16 cellular contexts compared by ENCODE assay signal in genomic region chr9:128820665-128821583, GRCh38. TPM values are rescaled to one million over a fixed set of nuclear protein-coding genes. Genes with fewer than 3 reads are reported as not detected.
DNase-seq lines count a peak whose midpoint lies in the region; ATAC-seq, FAIRE-seq and TF ChIP-seq lines count a peak whose summit lies in the region.
"Had no signal": no experiment of that assay in that cellular context is flagged by ENCODE, and none has a peak within 500 bp of the region (broad histone marks: within the 10 kb centered on the region; RNA-seq: fewer than 3 reads in every experiment).

No MANE protein-coding gene starts in this region.

- CTCF ChIA-PET in A673 (lab: Charles Lee) = interaction anchor here (0.6 kb wide), 1 partner anchor 845 kb away, joined by 3 read pairs; the partner anchor contains the start of gene PRRX2

- H3K9me3 ChIP-seq in A673 (ENCODE audit: low read depth, low read length, poor library complexity, severe bottlenecking) = no peaks in the 10 kb centered on the region
- no peaks in the 10 kb centered on the region for H3K9me3 ChIP-seq in T-helper 17 cell (ENCODE audit: control insufficient read depth, low read length, poor library complexity, severe bottlenecking)
- H3K9me3 ChIP-seq: heart right ventricle, thyroid gland had no signal

- H3K27me3 Mint-ChIP-seq in T-helper 17 cell (no peaks in the 10 kb centered on the region), naive B cell (no peaks in the 10 kb centered on the region)

- no peak for TF ChIP-seq CTCF in 22Rv1 (IDR thresholded peaks at IDR 0.05)
- no peak for TF ChIP-seq CTCF in A673 (conservative IDR thresholded peaks at IDR 0.05; ENCODE audit: low read depth, low read length)
- TF ChIP-seq CTCF in D721Med (IDR thresholded peaks at IDR 0.05; ENCODE audit: insufficient read depth, missing control alignments) = no peak

- peak overlapping the region; percentile 54 for H3K27ac Mint-ChIP-seq in T-helper 17 cell
- H3K27ac Mint-ChIP-seq in naive B cell = peak overlapping the region in 2 of 6 donors; percentile 47 to 54

- H3K36me3 ChIP-seq in A673 (ENCODE audit: insufficient read depth, low read length, poor library complexity, severe bottlenecking) = peaks cover 44% of the 10 kb centered on the region

- intact Hi-C loops in A673 (cut with micrococcal nuclease; ENCODE audit: unreplicated experiment) = no loop called here

- H3K4me1 ChIP-seq in A673 (ENCODE audit: insufficient read depth, low read length, poor library complexity, severe bottlenecking) = peaks cover 7% of the 10 kb centered on the region

- no peak overlapping the region for H3K4me3 ChIP-seq in A673 (ENCODE audit: low read depth, low read length, poor library complexity, severe bottlenecking)
- H3K4me3 ChIP-seq: thyroid gland had no signal

- DNase-seq in A673 (ENCODE audit: low spot score) (no peak), T-helper 17 cell (no peak), naive B cell (no peak), LoVo (ENCODE audit: low spot score) (no peak), SHP77 treated with DMSO at 0.1 percent for 48 hours (lab: John Stamatoyannopoulos, UW) (no peak), D721Med (ENCODE audit: insufficient read length, low spot score) (no peak)
- DNase-seq: C1 segment of cervical spinal cord; effector CD4-positive, alpha-beta T cell; NCI-H1105; NCI-H748 treated with DMSO at 0.1 percent for 48 hours; stimulated activated CD4-positive, alpha-beta T cell treated with anti-CD3 and anti-CD28 coated beads, Interleukin-2, amount 100 ng/mL, for 24 hours; thyroid gland had no signal

- FAIRE-seq in D721Med (lab: Jason Lieb, UNC) = no peak

- H3K36me3 Mint-ChIP-seq in T-helper 17 cell (ENCODE audit: low read depth) = no peaks in the 10 kb centered on the region
- H3K36me3 Mint-ChIP-seq in naive B cell = no peaks in the 10 kb centered on the region

- H3K9me3 Mint-ChIP-seq in naive B cell = no peaks in the 10 kb centered on the region

- ATAC-seq in T-helper 17 cell = no peak
- ATAC-seq in naive B cell (ENCODE audit: low read depth in 2 of 2) = no peak

- H3K27me3 ChIP-seq in A673 (replicated peaks; ENCODE audit: insufficient read depth, low read depth, low read length, poor library complexity) = no peaks in the 10 kb centered on the region
- H3K27me3 ChIP-seq: heart right ventricle, thyroid gland had no signal

- POLR2A ChIA-PET in A673 (lab: Charles Lee; ENCODE audit: low non-redundant PET) = interaction anchor here (0.6 kb wide), 1 partner anchor 9 kb away, joined by 3 read pairs; the partner anchor contains the start of gene SPOUT1

- peak overlapping the region; percentile 57 for H3K4me3 Mint-ChIP-seq in T-helper 17 cell
- H3K4me3 Mint-ChIP-seq in naive B cell = peak overlapping the region in 7 of 8 donors; percentile 26 to 95 (median 78)

- H3K4me1 Mint-ChIP-seq in T-helper 17 cell = peaks cover 13% of the 10 kb centered on the region
- H3K4me1 Mint-ChIP-seq in naive B cell = peaks cover 16 to 21% (median 18%) of the 10 kb centered on the region in 3 donors

- BruUV-seq in A673 (replicated peaks; lab: Mats Ljungman, UMichigan) = no TSS peak

- H3K27ac ChIP-seq in 22Rv1 (peak overlapping the region; percentile 96), A673 (ENCODE audit: low read depth, low read length, poor library complexity, severe bottlenecking) (peak overlapping the region; percentile 53)
- H3K27ac ChIP-seq: HL-60, KMS-11, thyroid gland had no signal

RNA-seq across cellular contexts. Expression of gene ENDOG, which starts 2.6 kb away (rescaled TPM):
- total RNA-seq in A673 (2021) (45.8 and 46.7 TPM in 2 replicates), T-helper 17 cell (1 to 10 TPM; 7.7 to 7.8 TPM)
- polyA plus RNA-seq in naive B cell (ENCODE audit: low read depth in 6 of 6) = 10 to 100 TPM in 4 of 6 donors, 1 to 10 TPM in 2; 5.0 to 17.8 (median 14.7) TPM

RNA-seq across cellular contexts. Expression of gene SPOUT1, which starts 8.7 kb away (rescaled TPM):
- total RNA-seq in A673 (2021) (66.4 and 67.6 TPM in 2 replicates), T-helper 17 cell (10 to 100 TPM; 33.7 to 48.1 TPM)
- polyA plus RNA-seq in naive B cell (ENCODE audit: low read depth in 6 of 6) = 10 to 100 TPM; 38.6 to 60.4 (median 52.5) TPM

RNA-seq across cellular contexts. Expression of gene TBC1D13, which starts 33.9 kb away (rescaled TPM):
- total RNA-seq in A673 (2021) (26.7 and 27.2 TPM in 2 replicates), T-helper 17 cell (10 to 100 TPM; 21.6 to 30.8 TPM)
- polyA plus RNA-seq in naive B cell (ENCODE audit: low read depth in 6 of 6) = 10 to 100 TPM; 23.8 to 39.7 (median 25.6) TPM

RNA-seq across cellular contexts. Expression of gene ZER1, which starts 49.2 kb away (rescaled TPM):
- total RNA-seq in A673 (2021) (12.9 and 19.6 TPM in 2 replicates), T-helper 17 cell (10 to 100 TPM; 29.4 to 30.0 TPM)
- polyA plus RNA-seq in naive B cell (ENCODE audit: low read depth in 6 of 6) = 10 to 100 TPM; 30.9 to 43.1 (median 33.0) TPM
